19 cellular contexts compared by ENCODE assay signal in genomic region chr1:74314438-74314837, GRCh38.
A peak's percentile ranks its signal among the peaks of the same experiment; 100 is the strongest.
DNase-seq lines count a peak whose midpoint lies in the region; ATAC-seq, FAIRE-seq and TF ChIP-seq lines count a peak whose summit lies in the region.
"Had no signal": no experiment of that assay in that cellular context is flagged by ENCODE, and none has a peak within 500 bp of the region (broad histone marks: within the 10 kb centered on the region; RNA-seq: fewer than 3 reads in every experiment).

No MANE protein-coding gene starts in this region.

- H3K14ac ChIP-seq in IMR-90 (replicated peaks; ENCODE audit: low read depth, low read length): no peak overlapping the region
- H3K14ac ChIP-seq in H1 (ENCODE audit: insufficient read length): no peak overlapping the region

- no peak for FAIRE-seq in H1 (lab: Jason Lieb, UNC)
- FAIRE-seq: A549, GM12891, GM18507 had no signal

- H2BK20ac ChIP-seq in IMR-90 (ENCODE audit: low read depth, low read length) (no peak overlapping the region), H1 (ENCODE audit: low read length) (no peak overlapping the region)

- no peak overlapping the region for H2BK120ac ChIP-seq in IMR-90 (ENCODE audit: low read depth, low read length)
- no peak overlapping the region for H2BK120ac ChIP-seq in H1 (replicated peaks; ENCODE audit: low read depth, low read length)

- H3K9ac ChIP-seq in IMR-90 (ENCODE audit: low read depth, low read length) (no peak overlapping the region), H1 (replicated peaks in 1 of 4; ENCODE audit: extremely low read depth in 1 of 4, low read depth in 3 of 4, low read length in 3 of 4) (no peak overlapping the region)

- in situ Hi-C loops in IMR-90 (cut with MboI; ENCODE audit: low sequenced_read_pairs): no loop called here

- H4K8ac ChIP-seq in IMR-90 (ENCODE audit: low read depth in 2 of 2, low read length in 2 of 2) (no peak overlapping the region), H1 (ENCODE audit: extremely low read depth, insufficient read depth, low read length) (no peak overlapping the region)

- H3K9me3 Mint-ChIP-seq in GM23338: no peaks in the 10 kb centered on the region
- H3K9me3 Mint-ChIP-seq in activated T-cell treated with anti-CD3 and anti-CD28 coated beads, Interleukin-2, amount 50 U/mL, for 72 hours: no peaks in the 10 kb centered on the region
- H3K9me3 Mint-ChIP-seq: H9 had no signal

- H3F3A ChIP-seq in GM23338 (replicated peaks; ENCODE audit: low read depth): no peaks in the 10 kb centered on the region

- H3K9me2 ChIP-seq in GM23338 (ENCODE audit: insufficient read depth): no peaks in the 10 kb centered on the region; the same call in 1 of the 2 replicates

- peak overlapping the region; percentile 94 for H3K27ac Mint-ChIP-seq in GM23338
- no peak overlapping the region for H3K27ac Mint-ChIP-seq in activated T-cell treated with anti-CD3 and anti-CD28 coated beads, Interleukin-2, amount 50 U/mL, for 72 hours
- H3K27ac Mint-ChIP-seq: CD4-positive, alpha-beta memory T cell had no signal

- H2BK5ac ChIP-seq in IMR-90 (ENCODE audit: low read depth, low read length, poor library complexity, severe bottlenecking) (no peak overlapping the region), H1 (ENCODE audit: low read depth, low read length) (no peak overlapping the region)

- TF ChIP-seq CTCF in GM23338 (conservative IDR thresholded peaks at IDR 0.05; ENCODE audit: low read depth in 2 of 2): no peak
- TF ChIP-seq CTCF in IMR-90 (conservative IDR thresholded peaks at IDR 0.05; ENCODE audit: low read depth, low read length): no peak
- no peak for TF ChIP-seq CTCF in H1 (IDR thresholded peaks at IDR 0.05; ENCODE audit: control extremely low read depth in 1 of 3, insufficient read depth in 1 of 3, low read depth in 1 of 3, low read length in 3 of 3)

- H3K4me3 ChIP-seq in GM23338 (no peak overlapping the region), IMR-90 (ENCODE audit: insufficient read depth, low read depth, low read length) (no peak overlapping the region), H1 (ENCODE audit: extremely low read depth in 1 of 4, insufficient read depth in 2 of 4, low read depth in 3 of 4, low read length in 4 of 4) (no peak overlapping the region)
- H3K4me3 ChIP-seq: A549 had no signal

- no peaks in the 10 kb centered on the region for H3K27me3 Mint-ChIP-seq in GM23338 (ENCODE audit: insufficient read depth, low read depth, poor library complexity)
- no peaks in the 10 kb centered on the region for H3K27me3 Mint-ChIP-seq in activated T-cell treated with anti-CD3 and anti-CD28 coated beads, Interleukin-2, amount 50 U/mL, for 72 hours (ENCODE audit: low read depth)
- H3K27me3 Mint-ChIP-seq: CD4-positive, alpha-beta memory T cell had no signal

- TF ChIP-seq POLR2A in IMR-90 (IDR thresholded peaks at IDR 0.05; ENCODE audit: low read depth, low read length) (no peak), H1 (IDR thresholded peaks at IDR 0.05; ENCODE audit: control extremely low read depth in 1 of 2, low read depth in 2 of 2, low read length in 2 of 2) (peak in 1 of 2 experiments; percentile 38; a peak in 1 of 3 replicates)

- dilution Hi-C loops in IMR-90 (cut with HindIII; ENCODE audit: low sequenced_read_pairs, unreplicated experiment): no loop called here

- TF ChIP-seq RAD21 in IMR-90 (IDR thresholded peaks at IDR 0.05; ENCODE audit: low read length) (no peak), H1 (IDR thresholded peaks at IDR 0.05 in 1 of 2, conservative IDR thresholded peaks at IDR 0.05 in 1 of 2; ENCODE audit: low read depth in 2 of 2, low read length in 2 of 2) (no peak)

- no peak overlapping the region for H3K4me3 Mint-ChIP-seq in GM23338
- no peak overlapping the region for H3K4me3 Mint-ChIP-seq in activated T-cell treated with anti-CD3 and anti-CD28 coated beads, Interleukin-2, amount 50 U/mL, for 72 hours
- H3K4me3 Mint-ChIP-seq: CD4-positive, alpha-beta memory T cell; H9 had no signal

- H2AK5ac ChIP-seq in IMR-90 (ENCODE audit: low read depth, low read length): no peak overlapping the region
- H2AK5ac ChIP-seq in H1 (ENCODE audit: low read depth, low read length): no peak overlapping the region

- H4K91ac ChIP-seq in IMR-90 (ENCODE audit: insufficient read depth, low read depth, low read length) (no peak overlapping the region), H1 (replicated peaks; ENCODE audit: insufficient read length, low read length) (no peak overlapping the region)

- H4K20me1 ChIP-seq in GM23338 (replicated peaks; ENCODE audit: insufficient read depth) (no peaks in the 10 kb centered on the region), IMR-90 (ENCODE audit: insufficient read depth, low read length) (no peaks in the 10 kb centered on the region), H1 (replicated peaks in 1 of 2; ENCODE audit: control insufficient read depth in 1 of 2, insufficient read depth in 2 of 2, low read length in 2 of 2) (no peaks in the 10 kb centered on the region)

- H3K9me3 ChIP-seq in IMR-90 (ENCODE audit: control insufficient read depth, insufficient read depth, low read length) (no peaks in the 10 kb centered on the region), H1 (ENCODE audit: insufficient read depth in 2 of 2, low read depth in 1 of 2, low read length in 1 of 2) (no peaks in the 10 kb centered on the region)
- H3K9me3 ChIP-seq: A549 had no signal

- H3K9me1 ChIP-seq in IMR-90 (ENCODE audit: insufficient read depth, low read length): no peaks in the 10 kb centered on the region

- H3K4me2 ChIP-seq in GM23338 (no peak overlapping the region), IMR-90 (ENCODE audit: low read depth, low read length) (no peak overlapping the region), H1 (ENCODE audit: insufficient read depth in 1 of 2, low read depth in 2 of 2, low read length in 2 of 2) (no peak overlapping the region)
- H3K4me2 ChIP-seq: A549 had no signal

- H3K18ac ChIP-seq in IMR-90 (ENCODE audit: low read depth, low read length) (no peak overlapping the region), H1 (ENCODE audit: extremely low read depth, low read length) (no peak overlapping the region)

- intact Hi-C loops in IMR-90 (cut with micrococcal nuclease): no loop called here

- POLR2A ChIA-PET in IMR-90 (lab: Charles Lee; ENCODE audit: unreplicated experiment): no interaction called here
- POLR2A ChIA-PET in H1 (lab: Charles Lee; ENCODE audit: partially characterized antibody): interaction anchor here (0.7 kb wide), 1 partner anchor 79 kb away, joined by 3 read pairs; no protein-coding TSS in a partner anchor

- H3K36me3 ChIP-seq in GM23338 (ENCODE audit: insufficient read depth) (no peaks in the 10 kb centered on the region), IMR-90 (ENCODE audit: control insufficient read depth, insufficient read depth, low read length) (no peaks in the 10 kb centered on the region), H1 (ENCODE audit: control insufficient read depth in 2 of 4, insufficient read depth in 4 of 4, low read length in 3 of 4) (no peaks in the 10 kb centered on the region)

- H3K23me2 ChIP-seq in H1 (ENCODE audit: low read depth, low read length): no peaks in the 10 kb centered on the region

- no peak overlapping the region for H2BK12ac ChIP-seq in H1 (ENCODE audit: low read depth, low read length)

- H3K27ac ChIP-seq in GM23338 (ENCODE audit: low read depth) (no peak overlapping the region), IMR-90 (ENCODE audit: insufficient read depth, low read length) (no peak overlapping the region), H1 (ENCODE audit: low read depth, low read length) (no peak overlapping the region)
- H3K27ac ChIP-seq: A549 had no signal

- no peaks in the 10 kb centered on the region for H3K79me1 ChIP-seq in IMR-90 (ENCODE audit: low read depth in 1 of 2, low read length in 2 of 2)
- no peaks in the 10 kb centered on the region for H3K79me1 ChIP-seq in H1 (ENCODE audit: low read depth, low read length)

- H4K5ac ChIP-seq in IMR-90 (ENCODE audit: low read depth, low read length) (no peak overlapping the region), H1 (ENCODE audit: insufficient read length, low read depth, low read length) (no peak overlapping the region)

- no peak overlapping the region for H3K56ac ChIP-seq in IMR-90 (ENCODE audit: extremely low read depth, insufficient read depth, low read length)
- no peak overlapping the region for H3K56ac ChIP-seq in H1 (replicated peaks; ENCODE audit: insufficient read length, low read depth, low read length)

- CTCF ChIA-PET in IMR-90 (lab: Yijun Ruan, JAX) (interaction anchor here (0.6 kb wide), 1 partner anchor 1398 kb away, joined by 3 read pairs; no protein-coding TSS in a partner anchor), H1 (lab: Charles Lee; ENCODE audit: partially characterized antibody) (no interaction called here)

- H3K27me3 ChIP-seq in GM23338 (ENCODE audit: insufficient read depth) (no peaks in the 10 kb centered on the region), IMR-90 (ENCODE audit: control insufficient read depth, insufficient read depth, low read length) (no peaks in the 10 kb centered on the region), H1 (replicated peaks in 1 of 4; ENCODE audit: control insufficient read depth in 3 of 4, extremely low read depth in 1 of 4, insufficient read depth in 3 of 4, low read length in 3 of 4) (no peaks in the 10 kb centered on the region)

- ATAC-seq in GM23338: no peak
- no peak for ATAC-seq in IMR-90 (ENCODE audit: low read depth)
- ATAC-seq in activated T-cell treated with anti-CD3 and anti-CD28 coated beads, Interleukin-2, amount 50 U/mL, for 72 hours (replicated peaks in 1 of 2): no peak
- no peak for ATAC-seq in HG03457 (IDR thresholded peaks at IDR 0.05; ENCODE audit: unreplicated experiment)
- ATAC-seq: A549 had no signal

- H3K4ac ChIP-seq in IMR-90 (ENCODE audit: low read depth, low read length) (no peak overlapping the region), H1 (replicated peaks; ENCODE audit: insufficient read length, low read depth, low read length) (no peak overlapping the region)

- H2AFZ ChIP-seq in GM23338 (no peak overlapping the region), IMR-90 (replicated peaks; ENCODE audit: low read length, poor library complexity) (no peak overlapping the region), H1 (ENCODE audit: low read length) (no peak overlapping the region)

- H3K36me3 Mint-ChIP-seq in GM23338 (ENCODE audit: low read depth): no peaks in the 10 kb centered on the region
- H3K36me3 Mint-ChIP-seq in activated T-cell treated with anti-CD3 and anti-CD28 coated beads, Interleukin-2, amount 50 U/mL, for 72 hours (ENCODE audit: insufficient read depth in 2 of 2): no peaks in the 10 kb centered on the region
- H3K36me3 Mint-ChIP-seq: CD4-positive, alpha-beta memory T cell had no signal

- peaks cover 7% of the 10 kb centered on the region; the same call in 1 of the 2 replicates for H3K4me1 ChIP-seq in GM23338 (ENCODE audit: insufficient read depth)
- H3K4me1 ChIP-seq in IMR-90 (ENCODE audit: control insufficient read depth, insufficient read depth, low read length): no peaks in the 10 kb centered on the region
- peaks cover 0 to 3% (median 0%) of the 10 kb centered on the region in 4 experiments; a peak in 1 of 7 replicates for H3K4me1 ChIP-seq in H1 (replicated peaks in 1 of 4; ENCODE audit: control insufficient read depth in 3 of 4, insufficient read depth in 4 of 4, low read length in 3 of 4)
- H3K4me1 ChIP-seq: A549 had no signal

- no peak for TF ChIP-seq EP300 in H1 (IDR thresholded peaks at IDR 0.05; ENCODE audit: borderline replicate concordance in 1 of 2, low read depth in 2 of 2, low read length in 2 of 2)

- no peak overlapping the region for H3K23ac ChIP-seq in IMR-90 (ENCODE audit: low read depth, low read length)
- H3K23ac ChIP-seq in H1 (ENCODE audit: insufficient read length): no peak overlapping the region

- H2BK15ac ChIP-seq in IMR-90 (ENCODE audit: low read depth, low read length) (no peak overlapping the region), H1 (ENCODE audit: low read length) (no peak overlapping the region)

- no peaks in the 10 kb centered on the region for H3K79me2 ChIP-seq in GM23338 (replicated peaks; ENCODE audit: insufficient read depth)
- no peaks in the 10 kb centered on the region for H3K79me2 ChIP-seq in H1 (ENCODE audit: control insufficient read depth in 1 of 2, insufficient read depth in 2 of 2, low read length in 2 of 2)

- H2AK9ac ChIP-seq in IMR-90 (replicated peaks; ENCODE audit: low read depth, low read length, poor library complexity): no peak overlapping the region

- BruUV-seq in IMR-90 (replicated peaks; lab: Mats Ljungman, UMichigan): no TSS peak

- DNase-seq in GM23338 (ENCODE audit: low spot score): no peak
- DNase-seq in IMR-90: no peak
- DNase-seq in H1 (ENCODE audit: low read depth in 1 of 2, low spot score in 2 of 2): no peak
- DNase-seq in activated T-cell treated with anti-CD3 and anti-CD28 coated beads, Interleukin-2, amount 50 U/mL, for 72 hours: no peak
- no peak for DNase-seq in HuH-7.5 (ENCODE audit: low spot score)
- DNase-seq: 8988T; ACHN; C1 segment of cervical spinal cord; Calu3; CD4-positive, alpha-beta memory T cell; COR-L47; DMS53; DMS79 treated with DMSO at 0.1 percent for 48 hours; GF-D8; H9 had no signal

- H3K4me1 Mint-ChIP-seq in GM23338: peaks cover 16% of the 10 kb centered on the region
- no peaks in the 10 kb centered on the region for H3K4me1 Mint-ChIP-seq in activated T-cell treated with anti-CD3 and anti-CD28 coated beads, Interleukin-2, amount 50 U/mL, for 72 hours (ENCODE audit: low read depth)
- H3K4me1 Mint-ChIP-seq: CD4-positive, alpha-beta memory T cell had no signal
